8 cellular contexts compared by ENCODE assay signal in the genomic region with DNA sequence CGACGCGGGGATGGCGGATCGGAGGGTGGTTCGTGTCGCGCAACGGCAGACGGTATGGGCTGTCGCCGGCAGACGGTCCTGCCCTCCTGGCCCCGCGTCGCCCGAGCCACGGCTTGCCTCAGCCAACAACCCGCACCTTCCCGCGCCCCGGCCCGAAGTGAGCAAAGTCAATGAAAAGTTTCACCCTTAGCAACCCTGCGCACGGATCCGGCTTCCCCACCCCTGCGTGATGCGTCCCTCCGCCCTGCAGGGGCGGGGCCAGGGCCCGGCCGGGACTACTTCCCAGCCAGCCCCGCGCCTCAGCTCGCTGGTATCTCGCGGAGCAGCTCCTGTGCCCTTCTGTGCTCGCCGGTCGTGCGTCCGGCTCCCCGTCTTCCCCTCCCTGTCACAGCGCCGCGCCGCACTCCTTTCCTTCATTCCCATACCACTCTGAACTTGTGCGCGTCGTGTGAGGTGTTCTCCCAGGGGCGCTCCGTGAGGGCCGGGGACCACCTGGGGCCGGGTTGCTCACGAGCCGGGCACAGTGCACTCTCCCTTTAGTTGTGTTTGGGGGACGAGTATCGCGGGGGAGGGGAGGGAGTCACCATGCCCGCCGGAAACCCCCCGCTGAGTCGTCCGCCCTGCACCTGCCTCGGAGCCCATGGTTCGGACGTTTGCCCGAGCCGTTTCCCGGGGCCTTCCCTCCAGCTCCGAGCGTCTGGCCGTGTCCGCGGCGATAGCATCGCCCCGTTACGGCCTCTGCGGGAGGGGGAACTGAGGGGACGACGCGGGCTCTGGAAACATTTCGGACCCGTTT. TPM values are rescaled to one million over a fixed set of nuclear protein-coding genes. Genes with fewer than 3 reads are reported as not detected.
A peak's percentile ranks its signal among the peaks of the same experiment; 100 is the strongest.
DNase-seq lines count a peak whose midpoint lies in the region; ATAC-seq, FAIRE-seq and TF ChIP-seq lines count a peak whose summit lies in the region.

Gene TOB2, minus strand, starts transcription at position 163 of the 796 bp plus-strand sequence. CDS start 9,456 bp downstream, outside the sequence.

- ATAC-seq in HG02588 (IDR thresholded peaks at IDR 0.05; ENCODE audit: unreplicated experiment) (peak; percentile 44), Right ventricle myocardium inferior (peak; percentile 68), pancreas (peak; percentile 71 to 81 (median 74))

- peak; percentile 97 for DNase-seq in ELR (ENCODE audit: low read depth)
- DNase-seq in NCI-H1417 (lab: John Stamatoyannopoulos, UW) = peak; percentile 88 to 94 (median 90)
- DNase-seq in SW480 (ENCODE audit: low spot score) = peak; percentile 94
- peak; percentile 90 for DNase-seq in activated naive CD8-positive, alpha-beta T cell treated with anti-CD3 and anti-CD28 coated beads, Interleukin-2, amount 50 U/mL, for 16 hours (ENCODE audit: low read depth, low spot score)
- DNase-seq in Right ventricle myocardium inferior (ENCODE audit: missing footprints) = peak; percentile 97
- peak; percentile 93 to 98 (median 96) for DNase-seq in pancreas
- DNase-seq in thyroid gland = peak; percentile 94 to 95

- H3K9me3 ChIP-seq in pancreas (no peaks in the 10 kb centered on the region), thyroid gland (no peaks in the 10 kb centered on the region)

- no peak for TF ChIP-seq CTCF in pancreas (IDR thresholded peaks at IDR 0.05)
- peak in 1 of 6 experiments; percentile 11 for TF ChIP-seq CTCF in thyroid gland (IDR thresholded peaks at IDR 0.05)

- H3K4me1 ChIP-seq in pancreas = peaks cover 5 to 17% (median 13%) of the 10 kb centered on the region in 3 donors
- peaks cover 25 to 31% of the 10 kb centered on the region in 2 donors for H3K4me1 ChIP-seq in thyroid gland

- intact Hi-C loops in Right ventricle myocardium inferior (cut with DNase I) = no loop called here
- intact Hi-C loops in pancreas (cut with DNase I) = loop anchor here in 1 of 3 donors (5.0 kb wide), 1 partner anchor 40 kb away; no protein-coding TSS in a partner anchor
- intact Hi-C loops in thyroid gland (cut with DNase I) = no loop called here

- TF ChIP-seq POLR2A in thyroid gland (IDR thresholded peaks at IDR 0.05) = peak; percentile 97 to 100

- H3K27me3 ChIP-seq in pancreas (no peaks in the 10 kb centered on the region), thyroid gland (no peaks in the 10 kb centered on the region)

- H3K36me3 ChIP-seq in pancreas (no peaks in the 10 kb centered on the region), thyroid gland (peaks cover 5% of the 10 kb centered on the region in 2 donors)

- H3K4me3 ChIP-seq in pancreas (peak within 1 kb of the TSS; percentile 65 to 98 (median 91)), thyroid gland (replicated peaks in 1 of 3) (peak within 1 kb of the TSS; percentile 91 to 99 (median 99))

- H3K27ac ChIP-seq in pancreas = peak within 1 kb of the TSS; percentile 96 to 100 (median 99)
- H3K27ac ChIP-seq in thyroid gland = peak within 1 kb of the TSS; percentile 99 to 100 (median 99)

- FAIRE-seq in pancreas (lab: Jason Lieb, UNC) = no peak

- WGBS in pancreas, 2 donors = 0 to 1% methylated on average over 85 of the region's 85 CpGs
- WGBS in thyroid gland, 2 donors = 0 to 1% methylated on average over 18 to 24 of the region's 85 CpGs

RNA-seq across cellular contexts. Expression of gene TOB2, which starts in this region (rescaled TPM):
- total RNA-seq in Right ventricle myocardium inferior (68.0 TPM), pancreas (10 to 100 TPM; 11.0 to 30.5 (median 19.9) TPM), thyroid gland (100 to 1,000 TPM in 3 of 4 donors, 10 to 100 TPM in 1; 66.5 to 130 (median 115) TPM)
- polyA plus RNA-seq in pancreas = 10 to 100 TPM; 12.6 to 15.9 TPM

Comparison
In these comparisons a context has a peak if more than half of its experiments do, and no peak if none do; other contexts are left out.
1. Peak in every context shown above with its lines: DNase-seq, ATAC-seq, H3K4me3 ChIP-seq and H3K27ac ChIP-seq.